ENCODE assay signal across 14 cellular contexts in the genomic region with DNA sequence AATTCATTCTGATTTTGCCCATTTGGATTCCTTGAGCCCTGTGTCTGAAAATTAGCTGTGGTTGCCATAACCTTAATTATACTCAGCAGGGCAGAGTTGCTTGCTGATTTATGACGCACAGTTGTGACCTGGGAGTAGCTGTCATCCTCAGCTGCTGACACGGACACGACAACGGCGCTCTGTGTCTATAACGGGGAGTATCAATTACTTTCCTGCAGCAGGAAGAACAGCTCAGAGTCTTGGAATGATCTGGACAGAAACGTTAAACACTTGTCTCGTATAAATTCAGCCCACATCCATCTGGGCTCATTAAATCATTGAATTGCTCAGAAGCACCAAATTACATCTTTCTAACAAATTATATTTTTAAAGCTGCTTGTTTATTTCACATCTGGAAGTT.
DNase-seq lines count a peak whose midpoint lies in the region; ATAC-seq and TF ChIP-seq lines count a peak whose summit lies in the region.
"Had no signal": no experiment of that assay in that cellular context is flagged by ENCODE, and none has a peak within 500 bp of the region (broad histone marks: within the 10 kb centered on the region; RNA-seq: fewer than 3 reads in every experiment).

No MANE protein-coding gene starts in this region.

- H3K4me1 Mint-ChIP-seq in endodermal cell, result no peaks in the 10 kb centered on the region
- H3K4me1 Mint-ChIP-seq in activated T-cell treated with anti-CD3 and anti-CD28 coated beads, Interleukin-2, amount 50 U/mL, for 4 hours (ENCODE audit: low read depth), result no peaks in the 10 kb centered on the region
- H3K4me1 Mint-ChIP-seq: naive thymus-derived CD4-positive, alpha-beta T cell had no signal

- no peaks in the 10 kb centered on the region for H3K27me3 Mint-ChIP-seq in endodermal cell (ENCODE audit: insufficient read depth)
- no peaks in the 10 kb centered on the region for H3K27me3 Mint-ChIP-seq in activated T-cell treated with anti-CD3 and anti-CD28 coated beads, Interleukin-2, amount 50 U/mL, for 4 hours (ENCODE audit: low read depth)
- H3K27me3 Mint-ChIP-seq: naive thymus-derived CD4-positive, alpha-beta T cell had no signal

- H3K4me1 ChIP-seq in endodermal cell (ENCODE audit: control insufficient read depth, insufficient read depth, low read length), result no peaks in the 10 kb centered on the region

- DNase-seq in COLO829 (ENCODE audit: low spot score) (peak; percentile 53), M059J (ENCODE audit: low read depth) (peak; percentile 79), endodermal cell (no peak), non-pigmented ciliary epithelial cell (ENCODE audit: low read depth) (peak; percentile 28), activated gamma-delta T cell (lab: John Stamatoyannopoulos, UW) (no peak), substantia nigra (lab: John Stamatoyannopoulos, UW) (no peak)
- no peak for DNase-seq in activated T-cell treated with anti-CD3 and anti-CD28 coated beads, Interleukin-2, amount 50 U/mL, for 4 hours
- no peak for DNase-seq in effector CD4-positive, alpha-beta T cell
- DNase-seq: KBM-7; kidney; naive thymus-derived CD4-positive, alpha-beta T cell; NCI-H2029 had no signal

- H3K36me3 ChIP-seq in endodermal cell (ENCODE audit: control insufficient read depth, insufficient read depth, low read length), result no peaks in the 10 kb centered on the region

- H3K4me3 ChIP-seq in endodermal cell (ENCODE audit: low read length), result no peak overlapping the region
- H3K4me3 ChIP-seq: skin epidermis had no signal

- peaks cover 4% of the 10 kb centered on the region for H3K9me3 ChIP-seq in endodermal cell (ENCODE audit: control insufficient read depth, low read length)

- no peaks in the 10 kb centered on the region for H3K27me3 ChIP-seq in endodermal cell (ENCODE audit: control insufficient read depth, insufficient read depth, low read length, poor library complexity, severe bottlenecking)

- peak overlapping the region; percentile 30 for H3K27ac ChIP-seq in endodermal cell (ENCODE audit: low read depth, low read length)
- H3K27ac ChIP-seq in substantia nigra (ENCODE audit: low read depth, low read length, poor library complexity, severe bottlenecking), result no peak overlapping the region
- H3K27ac ChIP-seq: skin epidermis had no signal

- WGBS in endodermal cell (ENCODE audit: insufficient coverage in 1 of 2, insufficient read length in 1 of 2), 2 experiments, result 92 to 93% methylated on average over 8 of the region's 8 CpGs

- H3K9ac ChIP-seq in endodermal cell (ENCODE audit: extremely low read depth, low read length, poor library complexity, severe bottlenecking), result no peak overlapping the region

- ATAC-seq in activated T-cell treated with anti-CD3 and anti-CD28 coated beads, Interleukin-2, amount 50 U/mL, for 4 hours, result no peak
- ATAC-seq: naive thymus-derived CD4-positive, alpha-beta T cell; WTC11 had no signal

- TF ChIP-seq CTCF in endodermal cell (conservative IDR thresholded peaks at IDR 0.05), result no peak

- no peaks in the 10 kb centered on the region for H3K9me3 Mint-ChIP-seq in endodermal cell
- no peaks in the 10 kb centered on the region for H3K9me3 Mint-ChIP-seq in activated T-cell treated with anti-CD3 and anti-CD28 coated beads, Interleukin-2, amount 50 U/mL, for 4 hours
- H3K9me3 Mint-ChIP-seq: naive thymus-derived CD4-positive, alpha-beta T cell had no signal

- H3K27ac Mint-ChIP-seq in endodermal cell, result no peak overlapping the region
- H3K27ac Mint-ChIP-seq: naive thymus-derived CD4-positive, alpha-beta T cell; WTC11 had no signal

- H3K36me3 Mint-ChIP-seq in endodermal cell (ENCODE audit: low read depth), result no peaks in the 10 kb centered on the region
- H3K36me3 Mint-ChIP-seq in activated T-cell treated with anti-CD3 and anti-CD28 coated beads, Interleukin-2, amount 50 U/mL, for 4 hours (ENCODE audit: insufficient read depth), result peaks cover 2% of the 10 kb centered on the region

- no peak overlapping the region for H3K4me3 Mint-ChIP-seq in endodermal cell
- no peak overlapping the region for H3K4me3 Mint-ChIP-seq in activated T-cell treated with anti-CD3 and anti-CD28 coated beads, Interleukin-2, amount 50 U/mL, for 4 hours
- H3K4me3 Mint-ChIP-seq: naive thymus-derived CD4-positive, alpha-beta T cell; WTC11 had no signal

Comparison
In these comparisons a context has a peak if more than half of its experiments do, and no peak if none do; other contexts are left out.
1. DNase-seq: peak in COLO829 (single experiment), M059J (single experiment) and non-pigmented ciliary epithelial cell (single experiment); none in endodermal cell (single experiment), activated gamma-delta T cell (single experiment), activated T-cell treated with anti-CD3 and anti-CD28 coated beads, Interleukin-2, amount 50 U/mL, for 4 hours (single experiment), effector CD4-positive, alpha-beta T cell (single experiment) and substantia nigra (0 of 49).